11 cellular contexts compared by ENCODE assay signal in the genomic region with DNA sequence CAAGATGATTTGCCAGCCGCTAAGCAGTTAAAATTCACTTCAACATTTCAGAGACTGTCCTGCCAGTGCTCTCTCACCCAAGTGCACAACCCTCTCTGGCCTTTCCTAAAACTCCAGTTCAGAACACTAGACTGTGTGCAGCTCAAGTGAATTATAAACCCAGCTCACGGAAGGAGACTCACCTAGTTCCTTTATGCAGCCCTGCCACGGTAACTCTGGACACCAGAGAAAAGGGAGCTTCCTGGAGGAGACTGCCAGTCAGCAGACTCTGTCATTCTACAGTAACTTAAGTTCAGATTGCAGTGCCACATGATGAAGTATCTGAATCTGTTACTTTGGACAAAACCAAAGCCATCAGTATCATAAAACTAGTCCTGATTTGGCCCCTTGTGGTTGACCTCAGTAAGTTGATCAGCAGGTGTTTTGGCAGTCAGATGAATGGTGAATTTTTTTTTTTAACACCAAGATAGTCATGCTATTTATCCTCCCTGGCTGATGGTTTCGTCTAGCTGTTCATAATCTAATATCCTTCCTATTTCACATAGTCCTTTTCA. TPM values are rescaled to one million over a fixed set of nuclear protein-coding genes. Genes with fewer than 3 reads are reported as not detected.
A peak's percentile ranks its signal among the peaks of the same experiment; 100 is the strongest.
DNase-seq lines count a peak whose midpoint lies in the region; ATAC-seq and TF ChIP-seq lines count a peak whose summit lies in the region.
"Had no signal": no experiment of that assay in that cellular context is flagged by ENCODE, and none has a peak within 500 bp of the region (broad histone marks: within the 10 kb centered on the region; RNA-seq: fewer than 3 reads in every experiment).

No MANE protein-coding gene starts in this region.

- TF ChIP-seq EP300 in gastroesophageal sphincter (IDR thresholded peaks at IDR 0.05) = no peak

- POLR2A ChIA-PET in activated CD4-positive, alpha-beta T cell treated with anti-CD3 and anti-CD28 coated beads, Interleukin-2, amount 10 ng/mL, durations not matched to agents 7 days and 5 days (lab: Charles Lee) = no interaction called here
- POLR2A ChIA-PET in activated CD4-positive, alpha-beta memory T cell treated with anti-CD3 and anti-CD28 coated beads for 36 hours (lab: Charles Lee) = no interaction called here

- intact Hi-C loops in activated CD4-positive, alpha-beta memory T cell treated with anti-CD3 and anti-CD28 coated beads for 36 hours (cut with micrococcal nuclease) = loop anchor here (5.0 to 10.0 kb wide), 3 partner anchors 583 to 1494 kb away; partner anchors contain the start of gene MED10

- H2BK120ac ChIP-seq in neuronal stem cell (ENCODE audit: low read depth, low read length) = no peak overlapping the region

- no peak overlapping the region for H2AK5ac ChIP-seq in neuronal stem cell (ENCODE audit: low read depth, low read length)

- H3K9me3 ChIP-seq in neuronal stem cell (replicated peaks in 1 of 2; ENCODE audit: control insufficient read depth in 2 of 2, insufficient read depth in 1 of 2, low read depth in 1 of 2, low read length in 2 of 2) = no peaks in the 10 kb centered on the region
- H3K9me3 ChIP-seq in gastroesophageal sphincter = no peaks in the 10 kb centered on the region
- H3K9me3 ChIP-seq: A549 had no signal

- peak overlapping the region; percentile 51 for H3K27ac Mint-ChIP-seq in activated CD4-positive, alpha-beta T cell treated with anti-CD3 and anti-CD28 coated beads, Interleukin-2, amount 10 ng/mL, durations not matched to agents 7 days and 5 days
- peak overlapping the region; percentile 20 for H3K27ac Mint-ChIP-seq in activated CD4-positive, alpha-beta memory T cell treated with anti-CD3 and anti-CD28 coated beads for 36 hours
- no peak overlapping the region for H3K27ac Mint-ChIP-seq in progenitor cell of endocrine pancreas

- H3K4me1 Mint-ChIP-seq in activated CD4-positive, alpha-beta T cell treated with anti-CD3 and anti-CD28 coated beads, Interleukin-2, amount 10 ng/mL, durations not matched to agents 7 days and 5 days = peaks cover 69% of the 10 kb centered on the region
- H3K4me1 Mint-ChIP-seq in activated CD4-positive, alpha-beta memory T cell treated with anti-CD3 and anti-CD28 coated beads for 36 hours (ENCODE audit: low read depth) = peaks cover 77% of the 10 kb centered on the region
- H3K4me1 Mint-ChIP-seq in progenitor cell of endocrine pancreas (ENCODE audit: low read depth) = peaks cover 14% of the 10 kb centered on the region

- peak; percentile 35 for ATAC-seq in HG02870 (IDR thresholded peaks at IDR 0.05; ENCODE audit: unreplicated experiment)
- no peak for ATAC-seq in gastroesophageal sphincter
- ATAC-seq: A549 had no signal

- H2AFZ ChIP-seq in neuronal stem cell (ENCODE audit: low read length) = no peak overlapping the region

- CTCF ChIA-PET in activated CD4-positive, alpha-beta T cell treated with anti-CD3 and anti-CD28 coated beads, Interleukin-2, amount 10 ng/mL, durations not matched to agents 7 days and 5 days (lab: Charles Lee) = interaction anchor here (1.4 to 2.2 kb wide), 3 partner anchors 10 to 14 kb away, joined by 6 to 10 read pairs (median 7); no protein-coding TSS in a partner anchor
- CTCF ChIA-PET in activated CD4-positive, alpha-beta memory T cell treated with anti-CD3 and anti-CD28 coated beads for 36 hours (lab: Charles Lee) = interaction anchor here (0.6 to 3.0 kb wide), 3 partner anchors 10 to 1106 kb away, joined by 5 to 24 read pairs (median 5); no protein-coding TSS in a partner anchor

- peaks cover 10 to 61% of the 10 kb centered on the region in 2 donors for H3K36me3 ChIP-seq in neuronal stem cell (replicated peaks in 1 of 2; ENCODE audit: control insufficient read depth in 2 of 2, insufficient read depth in 2 of 2, low read length in 2 of 2)
- peaks cover 3 to 23% of the 10 kb centered on the region in 2 donors for H3K36me3 ChIP-seq in gastroesophageal sphincter

- no peak for TF ChIP-seq CTCF in progenitor cell of endocrine pancreas (IDR thresholded peaks at IDR 0.05; ENCODE audit: unreplicated experiment)
- TF ChIP-seq CTCF in gastroesophageal sphincter (IDR thresholded peaks at IDR 0.05) = no peak

- no peak overlapping the region for H3K18ac ChIP-seq in neuronal stem cell (ENCODE audit: low read length)

- peaks cover 0 to 7% of the 10 kb centered on the region in 2 donors for H3K4me1 ChIP-seq in neuronal stem cell (ENCODE audit: control insufficient read depth in 2 of 2, insufficient read depth in 1 of 2, low read depth in 1 of 2, low read length in 2 of 2)
- H3K4me1 ChIP-seq in gastroesophageal sphincter = peaks cover 11 to 45% (median 13%) of the 10 kb centered on the region in 3 donors

- no peak overlapping the region for H2BK15ac ChIP-seq in neuronal stem cell (ENCODE audit: low read length)

- no peak overlapping the region for H3K4me2 ChIP-seq in neuronal stem cell (ENCODE audit: insufficient read depth, low read length, poor library complexity, severe bottlenecking)

- H3K79me1 ChIP-seq in neuronal stem cell (ENCODE audit: low read depth, low read length) = peaks cover 4% of the 10 kb centered on the region

- H3K36me3 Mint-ChIP-seq in activated CD4-positive, alpha-beta T cell treated with anti-CD3 and anti-CD28 coated beads, Interleukin-2, amount 10 ng/mL, durations not matched to agents 7 days and 5 days (ENCODE audit: low read depth) = peaks cover 50% of the 10 kb centered on the region
- H3K36me3 Mint-ChIP-seq in activated CD4-positive, alpha-beta memory T cell treated with anti-CD3 and anti-CD28 coated beads for 36 hours = peaks cover 37% of the 10 kb centered on the region
- H3K36me3 Mint-ChIP-seq in progenitor cell of endocrine pancreas (ENCODE audit: insufficient read depth) = peaks cover 2% of the 10 kb centered on the region

- no peak overlapping the region for H3K4me3 ChIP-seq in neuronal stem cell (ENCODE audit: low read length in 2 of 2)
- H3K4me3 ChIP-seq in gastroesophageal sphincter = no peak overlapping the region
- H3K4me3 ChIP-seq: A549, SK-N-MC had no signal

- H3K27me3 ChIP-seq in neuronal stem cell (ENCODE audit: control insufficient read depth in 3 of 3, insufficient read depth in 3 of 3, low read depth in 1 of 3, low read length in 3 of 3) (no peaks in the 10 kb centered on the region), gastroesophageal sphincter (no peaks in the 10 kb centered on the region)

- no peak for DNase-seq in activated CD4-positive, alpha-beta T cell treated with anti-CD3 and anti-CD28 coated beads, Interleukin-2, amount 10 ng/mL, durations not matched to agents 7 days and 5 days
- no peak for DNase-seq in activated CD4-positive, alpha-beta T cell treated with anti-CD3 and anti-CD28 coated beads, Interleukin-2, amount 50 U/mL, for 4 hours
- no peak for DNase-seq in activated CD4-positive, alpha-beta memory T cell treated with anti-CD3 and anti-CD28 coated beads for 36 hours
- DNase-seq in progenitor cell of endocrine pancreas (ENCODE audit: low spot score, unreplicated experiment) = no peak
- no peak for DNase-seq in neuronal stem cell (ENCODE audit: low spot score)
- DNase-seq in foreskin melanocyte = no peak
- DNase-seq: NCI-H1436 had no signal

- H3K27me3 Mint-ChIP-seq in activated CD4-positive, alpha-beta T cell treated with anti-CD3 and anti-CD28 coated beads, Interleukin-2, amount 10 ng/mL, durations not matched to agents 7 days and 5 days = no peaks in the 10 kb centered on the region
- no peaks in the 10 kb centered on the region for H3K27me3 Mint-ChIP-seq in activated CD4-positive, alpha-beta memory T cell treated with anti-CD3 and anti-CD28 coated beads for 36 hours
- no peaks in the 10 kb centered on the region for H3K27me3 Mint-ChIP-seq in progenitor cell of endocrine pancreas

- no peak overlapping the region for H3K27ac ChIP-seq in neuronal stem cell (replicated peaks; ENCODE audit: low read length)
- no peak overlapping the region for H3K27ac ChIP-seq in gastroesophageal sphincter
- H3K27ac ChIP-seq: A549, SK-N-MC had no signal

- no peak overlapping the region for H3K23ac ChIP-seq in neuronal stem cell (ENCODE audit: low read depth, low read length, poor library complexity)

- no peaks in the 10 kb centered on the region for H3K9me3 Mint-ChIP-seq in activated CD4-positive, alpha-beta T cell treated with anti-CD3 and anti-CD28 coated beads, Interleukin-2, amount 10 ng/mL, durations not matched to agents 7 days and 5 days
- no peaks in the 10 kb centered on the region for H3K9me3 Mint-ChIP-seq in activated CD4-positive, alpha-beta memory T cell treated with anti-CD3 and anti-CD28 coated beads for 36 hours
- no peaks in the 10 kb centered on the region for H3K9me3 Mint-ChIP-seq in progenitor cell of endocrine pancreas (ENCODE audit: low read depth)

- WGBS in neuronal stem cell (ENCODE audit: extremely low coverage in 2 of 2, insufficient read length in 2 of 2, insufficient replicate concordance in 1 of 2), 2 donors = no CpG with 5 or more reads among the region's 4 CpGs
- WGBS in gastroesophageal sphincter (ENCODE audit: low coverage in 1 of 2), 2 donors = 64 to 85% methylated on average over 3 to 4 of the region's 4 CpGs

- no peak overlapping the region for H2BK5ac ChIP-seq in neuronal stem cell (ENCODE audit: low read length)

- H2BK12ac ChIP-seq in neuronal stem cell (ENCODE audit: low read length) = no peak overlapping the region

- no peak overlapping the region for H4K91ac ChIP-seq in neuronal stem cell (ENCODE audit: low read depth, low read length, poor library complexity)

- no peak overlapping the region for H3K9ac ChIP-seq in neuronal stem cell (ENCODE audit: low read depth, low read length, poor library complexity)

- H3K14ac ChIP-seq in neuronal stem cell (ENCODE audit: low read length) = no peak overlapping the region

- no peak overlapping the region for H3K4ac ChIP-seq in neuronal stem cell (ENCODE audit: low read length)

- H4K8ac ChIP-seq in neuronal stem cell (ENCODE audit: low read depth, low read length) = no peak overlapping the region

- H3K4me3 Mint-ChIP-seq in activated CD4-positive, alpha-beta T cell treated with anti-CD3 and anti-CD28 coated beads, Interleukin-2, amount 10 ng/mL, durations not matched to agents 7 days and 5 days = peak overlapping the region; percentile 1
- H3K4me3 Mint-ChIP-seq in activated CD4-positive, alpha-beta memory T cell treated with anti-CD3 and anti-CD28 coated beads for 36 hours = no peak overlapping the region
- H3K4me3 Mint-ChIP-seq in progenitor cell of endocrine pancreas (ENCODE audit: low read depth) = peak overlapping the region; percentile 2

- TF ChIP-seq POLR2A in gastroesophageal sphincter (IDR thresholded peaks at IDR 0.05) = no peak

RNA-seq across cellular contexts. Expression of gene MTRR, which starts 2.7 kb away (rescaled TPM):
- total RNA-seq in activated CD4-positive, alpha-beta T cell treated with anti-CD3 and anti-CD28 coated beads, Interleukin-2, amount 10 ng/mL, durations not matched to agents 7 days and 5 days = 10 to 100 TPM; 53.5 to 56.5 TPM
- 10 to 100 TPM; 45.2 to 47.1 TPM for total RNA-seq in activated CD4-positive, alpha-beta memory T cell treated with anti-CD3 and anti-CD28 coated beads for 36 hours
- total RNA-seq in progenitor cell of endocrine pancreas (49.0 and 49.3 TPM in 2 replicates), gastroesophageal sphincter (10 to 100 TPM; 29.3 to 44.0 (median 35.5) TPM)
- 33.5 TPM for polyA plus RNA-seq in neuronal stem cell (2013, experiment 1 of 2)
- polyA plus RNA-seq in neuronal stem cell (2013, experiment 2 of 2) = 34.6 TPM

RNA-seq across cellular contexts. Expression of gene FASTKD3, which starts 2.8 kb away (rescaled TPM):
- total RNA-seq in activated CD4-positive, alpha-beta T cell treated with anti-CD3 and anti-CD28 coated beads, Interleukin-2, amount 10 ng/mL, durations not matched to agents 7 days and 5 days = 10 to 100 TPM; 11.4 to 14.7 TPM
- total RNA-seq in activated CD4-positive, alpha-beta memory T cell treated with anti-CD3 and anti-CD28 coated beads for 36 hours = 1 to 10 TPM; 6.9 to 7.5 TPM
- total RNA-seq in progenitor cell of endocrine pancreas (9.4 and 11.1 TPM in 2 replicates), gastroesophageal sphincter (10 to 100 TPM in 2 of 4 donors, 1 to 10 TPM in 2; 4.6 to 14.4 (median 10.1) TPM)
- 4.8 TPM for polyA plus RNA-seq in neuronal stem cell (2013, experiment 1 of 2)
- polyA plus RNA-seq in neuronal stem cell (2013, experiment 2 of 2) = 5.0 TPM

RNA-seq across cellular contexts. Expression of gene CFAP90, which starts 20.7 kb away (rescaled TPM):
- total RNA-seq in activated CD4-positive, alpha-beta T cell treated with anti-CD3 and anti-CD28 coated beads, Interleukin-2, amount 10 ng/mL, durations not matched to agents 7 days and 5 days = not detected
- not detected for total RNA-seq in activated CD4-positive, alpha-beta memory T cell treated with anti-CD3 and anti-CD28 coated beads for 36 hours
- total RNA-seq in progenitor cell of endocrine pancreas = 2.1 and 2.8 TPM in 2 replicates
- polyA plus RNA-seq in neuronal stem cell (2013, experiment 1 of 2) = 0.81 TPM
- 1.0 TPM for polyA plus RNA-seq in neuronal stem cell (2013, experiment 2 of 2)
- total RNA-seq in gastroesophageal sphincter = under 1 TPM in 1 of 4 donors, not detected in 3; 0.54 TPM
